ENCODE assay signal across 8 cellular contexts in genomic region chr16:22372882-22373661, GRCh38. TPM values are rescaled to one million over a fixed set of nuclear protein-coding genes. Genes with fewer than 3 reads are reported as not detected.
DNase-seq lines count a peak whose midpoint lies in the region; ATAC-seq, FAIRE-seq and TF ChIP-seq lines count a peak whose summit lies in the region.

No MANE protein-coding gene starts in this region.

- WGBS in pancreas, 2 donors, result 31 to 32% methylated on average over 14 of the region's 14 CpGs

- H3K9me2 ChIP-seq in DOHH2 (replicated peaks; ENCODE audit: control insufficient read depth, low read length), result no peaks in the 10 kb centered on the region

- H3K4me3 ChIP-seq in DOHH2 (ENCODE audit: low read length), result peak overlapping the region; percentile 89
- peak overlapping the region; percentile 82 to 98 (median 96) for H3K4me3 ChIP-seq in Peyer's patch
- H3K4me3 ChIP-seq in epithelial cell of proximal tubule (ENCODE audit: low read depth, low read length), result peak overlapping the region; percentile 77
- peak overlapping the region; percentile 80 to 97 (median 86) for H3K4me3 ChIP-seq in pancreas

- H3K9me3 ChIP-seq in DOHH2 (ENCODE audit: control insufficient read depth, insufficient read depth, low read length) (no peaks in the 10 kb centered on the region), Peyer's patch (no peaks in the 10 kb centered on the region), pancreas (no peaks in the 10 kb centered on the region)

- no peak for TF ChIP-seq CTCF in DOHH2 (IDR thresholded peaks at IDR 0.05; ENCODE audit: low read depth, low read length, poor library complexity, severe bottlenecking)
- no peak for TF ChIP-seq CTCF in Peyer's patch (IDR thresholded peaks at IDR 0.05)
- TF ChIP-seq CTCF in epithelial cell of proximal tubule (conservative IDR thresholded peaks at IDR 0.05; ENCODE audit: low read depth, low read length), result no peak
- no peak for TF ChIP-seq CTCF in pancreas (IDR thresholded peaks at IDR 0.05)

- intact Hi-C loops in pancreas (cut with DNase I) (no loop called here), sciatic nerve (cut with DNase I) (no loop called here)

- H3K36me3 ChIP-seq in DOHH2 (ENCODE audit: control insufficient read depth, low read length) (peaks cover 26% of the 10 kb centered on the region), Peyer's patch (no peaks in the 10 kb centered on the region), pancreas (no peaks in the 10 kb centered on the region)

- no peak overlapping the region; the same call in 1 of the 2 replicates for H3K27ac ChIP-seq in DOHH2 (ENCODE audit: low read depth, low read length)
- H3K27ac ChIP-seq in Peyer's patch, result peak overlapping the region; percentile 90 to 93 (median 90)
- H3K27ac ChIP-seq in pancreas, result peak overlapping the region in 3 of 4 donors; percentile 79 to 92 (median 85)

- TF ChIP-seq POLR2A in Peyer's patch (IDR thresholded peaks at IDR 0.05), result no peak

- no peak for FAIRE-seq in pancreas (lab: Jason Lieb, UNC)

- peaks cover 53% of the 10 kb centered on the region for H3K4me1 ChIP-seq in DOHH2 (ENCODE audit: control insufficient read depth, low read length)
- H3K4me1 ChIP-seq in Peyer's patch, result peaks cover 0 to 38% (median 8%) of the 10 kb centered on the region in 4 donors
- H3K4me1 ChIP-seq in pancreas, result peaks cover 14 to 50% (median 23%) of the 10 kb centered on the region in 3 donors

- H3F3A ChIP-seq in DOHH2 (ENCODE audit: control insufficient read depth, insufficient read depth), result peaks cover 11% of the 10 kb centered on the region

- ATAC-seq in pancreas (no peak), HG03521 (IDR thresholded peaks at IDR 0.05; ENCODE audit: unreplicated experiment) (no peak), sciatic nerve (no peak), GM19452 (IDR thresholded peaks at IDR 0.05; ENCODE audit: unreplicated experiment) (no peak)

- DNase-seq in Peyer's patch (no peak), epithelial cell of proximal tubule (ENCODE audit: low read depth) (no peak), pancreas (no peak), NCI-H146 (lab: John Stamatoyannopoulos, UW) (no peak), sciatic nerve (ENCODE audit: low spot score) (no peak)

- H3K79me2 ChIP-seq in DOHH2 (ENCODE audit: control insufficient read depth, low read length), result peaks cover 61% of the 10 kb centered on the region

- peak overlapping the region; percentile 79 for H3K4me2 ChIP-seq in DOHH2 (ENCODE audit: low read length)

- H4K20me1 ChIP-seq in DOHH2 (ENCODE audit: control insufficient read depth, insufficient read depth, low read depth, low read length), result no peaks in the 10 kb centered on the region

- H3K27me3 ChIP-seq in DOHH2 (ENCODE audit: control insufficient read depth, low read length) (peaks cover 7% of the 10 kb centered on the region; the same call in 1 of the 2 replicates), Peyer's patch (no peaks in the 10 kb centered on the region), pancreas (no peaks in the 10 kb centered on the region)

RNA-seq across cellular contexts. Expression of gene CDR2, which starts 1.3 kb away (rescaled TPM):
- total RNA-seq in Peyer's patch, result 10 to 100 TPM; 22.7 to 38.4 (median 30.3) TPM
- total RNA-seq in epithelial cell of proximal tubule, result 36.1 and 37.0 TPM in 2 replicates
- total RNA-seq in pancreas, result 10 to 100 TPM in 2 of 6 donors, 1 to 10 TPM in 4; 8.3 to 15.5 (median 9.2) TPM
- 1 to 10 TPM; 7.9 to 9.3 TPM for polyA plus RNA-seq in pancreas
- 31.1 TPM for total RNA-seq in sciatic nerve
